In the genomic region with DNA sequence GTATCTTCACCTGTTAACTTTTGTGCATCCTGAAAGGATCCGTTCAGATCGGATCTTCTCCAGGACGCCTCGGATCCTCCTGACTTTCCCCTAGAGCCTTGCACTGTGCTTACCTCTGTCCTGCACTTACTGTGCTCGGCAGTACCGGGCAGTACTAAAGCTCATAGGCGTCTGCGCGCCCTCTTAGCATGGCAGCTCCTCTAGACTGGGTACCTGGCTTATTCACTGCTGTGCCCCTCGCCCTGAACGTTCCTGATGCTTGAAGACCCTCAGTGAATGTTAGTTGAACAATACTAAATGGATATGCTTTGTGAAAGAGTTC, we compare ENCODE assay signal across 8 cellular contexts. TPM values are rescaled to one million over a fixed set of nuclear protein-coding genes. Genes with fewer than 3 reads are reported as not detected.
DNase-seq lines count a peak whose midpoint lies in the region; ATAC-seq and TF ChIP-seq lines count a peak whose summit lies in the region.

No MANE protein-coding gene starts in this region.

- no peak for ATAC-seq in activated naive CD8-positive, alpha-beta T cell treated with anti-CD3 and anti-CD28 coated beads, Interleukin-2, amount 10 ng/mL, durations not matched to agents 7 days and 5 days (ENCODE audit: low read depth)
- ATAC-seq in HG03521 (IDR thresholded peaks at IDR 0.05; ENCODE audit: unreplicated experiment) (no peak), GM21529 (IDR thresholded peaks at IDR 0.05; ENCODE audit: unreplicated experiment) (no peak)

- no peak for TF ChIP-seq EP300 in stomach (IDR thresholded peaks at IDR 0.05)

- WGBS in stomach, 5 donors, result 23 to 31% (median 24%) methylated on average over 11 of the region's 11 CpGs

- H3K36me3 ChIP-seq in iPS-20b (ENCODE audit: insufficient read depth, low read depth, low read length) (no peaks in the 10 kb centered on the region), stomach (no peaks in the 10 kb centered on the region)

- H3K9me3 ChIP-seq in iPS-20b (ENCODE audit: insufficient read depth, low read depth, low read length) (no peaks in the 10 kb centered on the region), stomach (no peaks in the 10 kb centered on the region)

- peaks cover 9% of the 10 kb centered on the region for H3K27me3 Mint-ChIP-seq in T-helper 1 cell treated with Interleukin-12 subunit alpha and Interleukin-12 subunit beta and Interleukin-4 antibody, amounts not matched to agents 30 μg/mL and 1 μg/mL, for 36 hours (ENCODE audit: low read depth)
- peaks cover 5% of the 10 kb centered on the region for H3K27me3 Mint-ChIP-seq in activated naive CD8-positive, alpha-beta T cell treated with anti-CD3 and anti-CD28 coated beads, Interleukin-2, amount 10 ng/mL, durations not matched to agents 7 days and 5 days

- peaks cover 59% of the 10 kb centered on the region for H3K27me3 ChIP-seq in iPS-20b (ENCODE audit: insufficient read depth, low read length)
- no peaks in the 10 kb centered on the region for H3K27me3 ChIP-seq in stomach

- POLR2A ChIA-PET in activated naive CD8-positive, alpha-beta T cell treated with anti-CD3 and anti-CD28 coated beads, Interleukin-2, amount 10 ng/mL, durations not matched to agents 7 days and 5 days (lab: Charles Lee), result no interaction called here

- peak overlapping the region; percentile 40; the same call in 1 of the 2 replicates for H3K9ac ChIP-seq in iPS-20b (ENCODE audit: low read depth, low read length)

- DNase-seq in T-helper 1 cell (no peak), stomach (no peak), NCI-H1930 (lab: John Stamatoyannopoulos, UW) (no peak)
- DNase-seq in activated naive CD8-positive, alpha-beta T cell treated with anti-CD3 and anti-CD28 coated beads, Interleukin-2, amount 10 ng/mL, durations not matched to agents 7 days and 5 days, result no peak

- intact Hi-C loops in stomach (cut with DNase I; ENCODE audit: low total_unique reads), result no loop called here

- peak overlapping the region; percentile 78 for H3K27ac Mint-ChIP-seq in T-helper 1 cell treated with Interleukin-12 subunit alpha and Interleukin-12 subunit beta and Interleukin-4 antibody, amounts not matched to agents 30 μg/mL and 1 μg/mL, for 36 hours
- peak overlapping the region; percentile 67 for H3K27ac Mint-ChIP-seq in activated naive CD8-positive, alpha-beta T cell treated with anti-CD3 and anti-CD28 coated beads, Interleukin-2, amount 10 ng/mL, durations not matched to agents 7 days and 5 days

- H3K4me3 ChIP-seq in iPS-20b (ENCODE audit: low read length) (peak overlapping the region; percentile 79), stomach (peak overlapping the region; percentile 57 to 85 (median 70))

- H3K4me3 Mint-ChIP-seq in T-helper 1 cell treated with Interleukin-12 subunit alpha and Interleukin-12 subunit beta and Interleukin-4 antibody, amounts not matched to agents 30 μg/mL and 1 μg/mL, for 36 hours, result peak overlapping the region; percentile 92
- H3K4me3 Mint-ChIP-seq in activated naive CD8-positive, alpha-beta T cell treated with anti-CD3 and anti-CD28 coated beads, Interleukin-2, amount 10 ng/mL, durations not matched to agents 7 days and 5 days, result peak overlapping the region; percentile 83

- no peak for TF ChIP-seq CTCF in stomach (IDR thresholded peaks at IDR 0.05)

- H3K36me3 Mint-ChIP-seq in T-helper 1 cell treated with Interleukin-12 subunit alpha and Interleukin-12 subunit beta and Interleukin-4 antibody, amounts not matched to agents 30 μg/mL and 1 μg/mL, for 36 hours (ENCODE audit: low read depth), result peaks cover 6% of the 10 kb centered on the region
- H3K36me3 Mint-ChIP-seq in activated naive CD8-positive, alpha-beta T cell treated with anti-CD3 and anti-CD28 coated beads, Interleukin-2, amount 10 ng/mL, durations not matched to agents 7 days and 5 days, result no peaks in the 10 kb centered on the region

- no peaks in the 10 kb centered on the region for H3K9me3 Mint-ChIP-seq in T-helper 1 cell treated with Interleukin-12 subunit alpha and Interleukin-12 subunit beta and Interleukin-4 antibody, amounts not matched to agents 30 μg/mL and 1 μg/mL, for 36 hours
- no peaks in the 10 kb centered on the region for H3K9me3 Mint-ChIP-seq in activated naive CD8-positive, alpha-beta T cell treated with anti-CD3 and anti-CD28 coated beads, Interleukin-2, amount 10 ng/mL, durations not matched to agents 7 days and 5 days

- H3K27ac ChIP-seq in iPS-20b (ENCODE audit: low read length), result no peak overlapping the region
- H3K27ac ChIP-seq in stomach, result peak overlapping the region in 4 of 5 donors; percentile 67 to 85 (median 84)

- H3K4me1 Mint-ChIP-seq in T-helper 1 cell treated with Interleukin-12 subunit alpha and Interleukin-12 subunit beta and Interleukin-4 antibody, amounts not matched to agents 30 μg/mL and 1 μg/mL, for 36 hours (ENCODE audit: low read depth), result peaks cover 14% of the 10 kb centered on the region
- H3K4me1 Mint-ChIP-seq in activated naive CD8-positive, alpha-beta T cell treated with anti-CD3 and anti-CD28 coated beads, Interleukin-2, amount 10 ng/mL, durations not matched to agents 7 days and 5 days, result peaks cover 12% of the 10 kb centered on the region

- TF ChIP-seq POLR2A in stomach (IDR thresholded peaks at IDR 0.05), result no peak

- H3K4me1 ChIP-seq in iPS-20b (ENCODE audit: insufficient read depth, low read length) (no peaks in the 10 kb centered on the region), stomach (peaks cover 12 to 58% (median 33%) of the 10 kb centered on the region in 4 donors)

RNA-seq across cellular contexts. Expression of a gene that starts 1.0 kb away (rescaled TPM):
- 10 to 100 TPM; 81.0 to 81.6 TPM for total RNA-seq in activated naive CD8-positive, alpha-beta T cell treated with anti-CD3 and anti-CD28 coated beads, Interleukin-2, amount 10 ng/mL, durations not matched to agents 7 days and 5 days
- 100 to 1,000 TPM in 1 of 5 donors, 10 to 100 TPM in 4; 45.1 to 333 (median 86.4) TPM for total RNA-seq in stomach
- 100 to 1,000 TPM; 107 to 347 (median 177) TPM for polyA plus RNA-seq in stomach

RNA-seq across cellular contexts. Expression of a gene that starts 6.5 kb away (rescaled TPM):
- total RNA-seq in activated naive CD8-positive, alpha-beta T cell treated with anti-CD3 and anti-CD28 coated beads, Interleukin-2, amount 10 ng/mL, durations not matched to agents 7 days and 5 days, result 10 to 100 TPM; 80.7 to 88.4 TPM
- 100 to 1,000 TPM in 4 of 5 donors, 10 to 100 TPM in 1; 82.8 to 262 (median 140) TPM for total RNA-seq in stomach
- polyA plus RNA-seq in stomach, result 100 to 1,000 TPM in 2 of 3 donors, 10 to 100 TPM in 1; 80.4 to 161 (median 149) TPM
